9 cellular contexts compared by ENCODE assay signal in genomic region chr6:170516783-170517616, GRCh38. TPM values are rescaled to one million over a fixed set of nuclear protein-coding genes. Genes with fewer than 3 reads are reported as not detected.
DNase-seq lines count a peak whose midpoint lies in the region; TF ChIP-seq lines count a peak whose summit lies in the region.
"Had no signal": no experiment of that assay in that cellular context is flagged by ENCODE, and none has a peak within 500 bp of the region (broad histone marks: within the 10 kb centered on the region; RNA-seq: fewer than 3 reads in every experiment).

No MANE protein-coding gene starts in this region.

- WGBS in smooth muscle cell (ENCODE audit: low lambda C conversion rate): 7% methylated on average over 4 of the region's 4 CpGs

- peaks cover 2% of the 10 kb centered on the region for H3K4me1 Mint-ChIP-seq in activated naive CD8-positive, alpha-beta T cell treated with anti-CD3 and anti-CD28 coated beads for 36 hours

- no peaks in the 10 kb centered on the region for H3K36me3 ChIP-seq in HEK293 (ENCODE audit: control insufficient read depth in 2 of 2, insufficient read depth in 1 of 2, low read length in 2 of 2)
- no peaks in the 10 kb centered on the region for H3K36me3 ChIP-seq in Loucy (ENCODE audit: insufficient read depth, low read length)
- H3K36me3 ChIP-seq in right atrium auricular region: no peaks in the 10 kb centered on the region
- H3K36me3 ChIP-seq in smooth muscle cell (ENCODE audit: low read depth): no peaks in the 10 kb centered on the region
- H3K36me3 ChIP-seq: BLaER1 had no signal

- H2AFZ ChIP-seq in Loucy (ENCODE audit: low read length) (peak overlapping the region; percentile 58; the same call in 1 of the 2 replicates), smooth muscle cell (ENCODE audit: low read depth) (no peak overlapping the region)

- H3K4me1 ChIP-seq in HEK293 (ENCODE audit: control insufficient read depth, insufficient read depth, low read length): no peaks in the 10 kb centered on the region
- H3K4me1 ChIP-seq in Loucy (ENCODE audit: insufficient read depth, low read length, poor library complexity, severe bottlenecking): peaks cover 5% of the 10 kb centered on the region
- H3K4me1 ChIP-seq in right atrium auricular region: peaks cover 0 to 5% of the 10 kb centered on the region in 2 donors
- H3K4me1 ChIP-seq in smooth muscle cell (ENCODE audit: low read depth): no peaks in the 10 kb centered on the region
- H3K4me1 ChIP-seq: BLaER1 had no signal

- POLR2A ChIA-PET in HEK293 (lab: Yijun Ruan, JAX) (interaction anchor here (1.2 kb wide), 1 partner anchor 37 kb away, joined by 3 read pairs; no protein-coding TSS in a partner anchor), RWPE1 (lab: Yijun Ruan, JAX; ENCODE audit: low non-redundant PET) (no interaction called here)

- H3K4me3 Mint-ChIP-seq in activated naive CD8-positive, alpha-beta T cell treated with anti-CD3 and anti-CD28 coated beads for 36 hours: no peak overlapping the region

- H3K9me3 Mint-ChIP-seq in activated naive CD8-positive, alpha-beta T cell treated with anti-CD3 and anti-CD28 coated beads for 36 hours: no peaks in the 10 kb centered on the region

- H3K9me3 ChIP-seq in HEK293 (ENCODE audit: control insufficient read depth, insufficient read depth, low read depth, low read length) (no peaks in the 10 kb centered on the region), Loucy (ENCODE audit: insufficient read depth, low read depth, low read length) (no peaks in the 10 kb centered on the region), right atrium auricular region (peaks cover 0 to 5% of the 10 kb centered on the region in 2 donors), smooth muscle cell (replicated peaks; ENCODE audit: low read depth) (no peaks in the 10 kb centered on the region)
- H3K9me3 ChIP-seq: BLaER1 had no signal

- no peak overlapping the region for H3K27ac ChIP-seq in HEK293 (ENCODE audit: extremely low read depth, low read depth, low read length)
- H3K27ac ChIP-seq in RWPE1: no peak overlapping the region
- no peak overlapping the region for H3K27ac ChIP-seq in right atrium auricular region
- H3K27ac ChIP-seq in smooth muscle cell (ENCODE audit: low read depth): no peak overlapping the region
- H3K27ac ChIP-seq: BLaER1 had no signal

- no peaks in the 10 kb centered on the region for H3K27me3 ChIP-seq in Loucy (ENCODE audit: insufficient read depth, low read length, poor library complexity, severe bottlenecking)
- H3K27me3 ChIP-seq in right atrium auricular region: no peaks in the 10 kb centered on the region
- H3K27me3 ChIP-seq in smooth muscle cell (ENCODE audit: low read depth): peaks cover 27% of the 10 kb centered on the region
- H3K27me3 ChIP-seq: BLaER1 had no signal

- H3K27ac Mint-ChIP-seq in activated naive CD8-positive, alpha-beta T cell treated with anti-CD3 and anti-CD28 coated beads for 36 hours: no peak overlapping the region

- DNase-seq in NCI-H2227 (lab: John Stamatoyannopoulos, UW; ENCODE audit: unreplicated experiment) (peak; percentile 39), NCI-H2227 treated with DMSO at 0.1 percent for 48 hours (lab: John Stamatoyannopoulos, UW) (no peak), RWPE1 (ENCODE audit: low spot score) (peak; percentile 26), right atrium auricular region (ENCODE audit: low spot score) (no peak), smooth muscle cell (lab: John Stamatoyannopoulos, UW; ENCODE audit: unreplicated experiment) (no peak)
- DNase-seq in activated naive CD8-positive, alpha-beta T cell treated with anti-CD3 and anti-CD28 coated beads for 36 hours: peak; percentile 14

- H3K4me3 ChIP-seq in HEK293 (ENCODE audit: low read depth, low read length) (no peak overlapping the region), Loucy (ENCODE audit: low read length, poor library complexity, severe bottlenecking) (no peak overlapping the region), right atrium auricular region (no peak overlapping the region), smooth muscle cell (no peak overlapping the region)
- H3K4me3 ChIP-seq: BLaER1 had no signal

- no peaks in the 10 kb centered on the region for H3K36me3 Mint-ChIP-seq in activated naive CD8-positive, alpha-beta T cell treated with anti-CD3 and anti-CD28 coated beads for 36 hours

- CTCF ChIA-PET in HEK293 (lab: Yijun Ruan, JAX) (interaction anchor here (0.6 to 3.9 kb wide), 49 partner anchors 9 to 1560 kb away, joined by 3 to 40 read pairs (median 4); partner anchors contain the start of gene DLL1), RWPE1 (lab: Yijun Ruan, JAX) (interaction anchor here (0.5 to 2.5 kb wide), 15 partner anchors 9 to 1560 kb away, joined by 3 to 17 read pairs (median 3); partner anchors contain the start of gene DLL1)

- H3F3A ChIP-seq in Loucy (ENCODE audit: low read depth): no peaks in the 10 kb centered on the region
- H3F3A ChIP-seq in smooth muscle cell (ENCODE audit: low read depth): no peaks in the 10 kb centered on the region

- peak; percentile 61; the same call in 1 of the 2 replicates for TF ChIP-seq CTCF in HEK293 (tag by site-specific recombination; IDR thresholded peaks at IDR 0.05)
- peak; percentile 93 for TF ChIP-seq CTCF in Loucy (conservative IDR thresholded peaks at IDR 0.05; ENCODE audit: low read length)
- TF ChIP-seq CTCF in RWPE1 (conservative IDR thresholded peaks at IDR 0.05; ENCODE audit: low read depth): peak; percentile 85
- TF ChIP-seq CTCF in right atrium auricular region (IDR thresholded peaks at IDR 0.05): peak; percentile 47 to 74
- peak; percentile 71 for TF ChIP-seq CTCF in smooth muscle cell (IDR thresholded peaks at IDR 0.05; ENCODE audit: borderline replicate concordance, insufficient read depth, poor library complexity, severe bottlenecking)

- H3K79me2 ChIP-seq in Loucy (ENCODE audit: insufficient read depth, low read length) (no peaks in the 10 kb centered on the region), smooth muscle cell (ENCODE audit: low read depth) (no peaks in the 10 kb centered on the region)

- no peaks in the 10 kb centered on the region for H3K9me2 ChIP-seq in Loucy (replicated peaks; ENCODE audit: low read depth, low read length)

- H3K4me2 ChIP-seq in Loucy (ENCODE audit: low read depth, low read length, poor library complexity, severe bottlenecking) (no peak overlapping the region), smooth muscle cell (peak overlapping the region; percentile 34)
- H3K4me2 ChIP-seq: BLaER1 had no signal

- H3K27me3 Mint-ChIP-seq in activated naive CD8-positive, alpha-beta T cell treated with anti-CD3 and anti-CD28 coated beads for 36 hours: peaks cover 22% of the 10 kb centered on the region

- H3K9ac ChIP-seq in Loucy (ENCODE audit: low read depth, low read length, poor library complexity, severe bottlenecking) (no peak overlapping the region), smooth muscle cell (ENCODE audit: low read depth) (no peak overlapping the region)
- H3K9ac ChIP-seq: BLaER1 had no signal

- H4K20me1 ChIP-seq in Loucy (ENCODE audit: insufficient read depth, low read length, poor library complexity, severe bottlenecking) (no peaks in the 10 kb centered on the region), smooth muscle cell (ENCODE audit: low read depth) (no peaks in the 10 kb centered on the region)
- H4K20me1 ChIP-seq: BLaER1 had no signal

TF ChIP-seq in HEK293, 187 proteins besides CTCF, POLR2A, EP300 and RAD21:
- no peak for TF ChIP-seq GLI2 (tag by site-specific recombination; IDR thresholded peaks at IDR 0.05; ENCODE audit: borderline replicate concordance, low read depth)
- TF ChIP-seq ZBTB8A (tag by site-specific recombination; IDR thresholded peaks at IDR 0.05): 0 out of 2 replicates have a peak, but pooled peaks have one; percentile 31
- peak; percentile 85 for TF ChIP-seq SETDB1 (IDR thresholded peaks at IDR 0.05; ENCODE audit: insufficient read length, low read length)
- TF ChIP-seq ZSCAN30 (tag by site-specific recombination; IDR thresholded peaks at IDR 0.05): 0 out of 2 replicates have a peak, but pooled peaks have one; percentile 22
- peak; percentile 89 for TF ChIP-seq ZNF654 (tag by site-specific recombination; IDR thresholded peaks at IDR 0.05; ENCODE audit: low read depth)
- TF ChIP-seq SCRT1 (tag by site-specific recombination; IDR thresholded peaks at IDR 0.05; ENCODE audit: borderline replicate concordance): no peak
- TF ChIP-seq ZNF2 (tag by site-specific recombination; IDR thresholded peaks at IDR 0.05): 0 out of 2 replicates have a peak, but pooled peaks have one; percentile 50
- 0 out of 2 replicates have a peak, but pooled peaks have one; percentile 39 for TF ChIP-seq ZNF660 (tag by site-specific recombination; IDR thresholded peaks at IDR 0.05)
TF ChIP-seq in HEK293: peak in this region for 6.

RNA-seq across cellular contexts. Expression of gene PSMB1, which starts 36.1 kb away (rescaled TPM):
- 100 to 1,000 TPM; 270 to 283 TPM for total RNA-seq in activated naive CD8-positive, alpha-beta T cell treated with anti-CD3 and anti-CD28 coated beads for 36 hours
- total RNA-seq in right atrium auricular region: 100 to 1,000 TPM; 188 to 245 TPM
- 233 and 281 TPM in 2 replicates for total RNA-seq in smooth muscle cell
- 464 and 484 TPM in 2 replicates for polyA plus RNA-seq in smooth muscle cell

RNA-seq across cellular contexts. Expression of gene TBP, which starts 37.2 kb away (rescaled TPM):
- 10 to 100 TPM; 27.6 to 28.0 TPM for total RNA-seq in activated naive CD8-positive, alpha-beta T cell treated with anti-CD3 and anti-CD28 coated beads for 36 hours
- total RNA-seq in right atrium auricular region (10 to 100 TPM; 10.1 to 13.3 TPM), smooth muscle cell (19.9 and 30.1 TPM in 2 replicates)
- 25.6 and 26.4 TPM in 2 replicates for polyA plus RNA-seq in smooth muscle cell

Comparison
In these comparisons a context has a peak if more than half of its experiments do, and no peak if none do; other contexts are left out.
1. DNase-seq: peak in NCI-H2227 (single experiment), RWPE1 (single experiment) and activated naive CD8-positive, alpha-beta T cell treated with anti-CD3 and anti-CD28 coated beads for 36 hours (single experiment); none in NCI-H2227 treated with DMSO at 0.1 percent for 48 hours (single experiment), right atrium auricular region (single experiment) and smooth muscle cell (single experiment).
2. Peak in every context shown above with its lines, with median percentiles within 50 percentile points of each other: CTCF ChIP-seq.